In the genomic region with DNA sequence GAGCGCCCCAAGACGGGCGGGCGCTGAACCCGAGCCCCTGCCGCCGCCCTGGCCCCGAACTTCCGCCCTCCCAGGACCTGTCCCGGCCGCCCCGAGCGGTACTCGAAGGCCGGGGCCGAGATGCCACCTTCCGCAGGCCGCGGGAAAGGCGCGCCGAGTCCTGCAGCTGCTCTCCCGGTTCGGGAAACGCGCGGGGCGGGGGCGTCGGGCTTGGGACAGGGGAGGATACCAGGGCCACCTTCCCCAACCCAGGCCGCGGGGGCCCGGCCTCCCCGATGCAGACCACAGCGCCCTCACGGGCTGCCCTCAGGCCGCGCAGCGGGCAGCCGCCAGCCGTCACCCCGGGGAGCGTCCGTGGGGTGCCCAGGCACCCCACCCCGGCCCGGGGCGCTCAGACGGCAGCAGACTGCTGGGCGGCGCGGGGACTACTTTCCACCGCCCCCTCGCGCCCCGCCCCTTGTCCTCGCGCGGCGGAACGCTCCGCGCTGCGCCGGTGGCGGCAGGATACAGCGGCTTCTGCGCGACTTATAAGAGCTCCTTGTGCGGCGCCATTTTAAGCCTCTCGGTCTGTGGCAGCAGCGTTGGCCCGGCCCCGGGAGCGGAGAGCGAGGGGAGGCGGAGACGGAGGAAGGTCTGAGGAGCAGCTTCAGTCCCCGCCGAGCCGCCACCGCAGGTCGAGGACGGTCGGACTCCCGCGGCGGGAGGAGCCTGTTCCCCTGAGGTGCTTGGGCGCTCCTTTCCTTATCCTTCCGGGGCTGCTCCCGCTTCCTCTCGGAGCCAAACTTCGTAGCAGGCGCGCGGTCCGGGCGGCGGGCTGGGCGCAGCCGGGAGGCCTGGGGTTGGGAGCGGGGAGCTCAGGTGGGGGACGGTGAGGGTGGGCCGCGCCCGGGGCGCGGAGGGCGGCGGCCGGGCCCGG, we compare ENCODE assay signal across 1 cellular context.
TF ChIP-seq lines count a peak whose summit lies in the region.

A gene (plus strand): TSS at position 556 of the 916 bp plus-strand sequence. CDS start 24,564 bp downstream, outside the sequence.

TF ChIP-seq in K562, 482 proteins besides CTCF, POLR2A, EP300 and RAD21 (continued from another document and continues in another):
- TF ChIP-seq MTA2 (IDR thresholded peaks at IDR 0.05; ENCODE audit: low read depth) (0 out of 2 replicates have a peak, but pooled peaks have one; percentile 7), FOXP1 (CRISPR knock-in tag; IDR thresholded peaks at IDR 0.05) (peak; percentile 78; the same call in 1 of the 2 replicates), TCF3 (CRISPR knock-in tag; IDR thresholded peaks at IDR 0.05) (no peak), SMAD1 (IDR thresholded peaks at IDR 0.05; ENCODE audit: low read depth, low read length, partially characterized antibody) (peak; percentile 89), NR3C1 (CRISPR knock-in tag; IDR thresholded peaks at IDR 0.05) (peak; percentile 81; the same call in 1 of the 2 replicates), NFXL1 (CRISPR knock-in tag; IDR thresholded peaks at IDR 0.05) (no peak), TBP (optimal IDR thresholded peaks at IDR 0.05; ENCODE audit: low read depth, low read length) (peak; percentile 99), RBM17 (IDR thresholded peaks at IDR 0.05; ENCODE audit: borderline replicate concordance, low read depth, low read length) (no peak; the same call in 1 of the 2 replicates), SNRNP70 (optimal IDR thresholded peaks at IDR 0.05; ENCODE audit: low read depth, low read length) (no peak), MAZ (CRISPR knock-in tag; conservative IDR thresholded peaks at IDR 0.05 in 1 of 2, IDR thresholded peaks at IDR 0.05 in 1 of 2) (peak; percentile 99 to 100), CC2D1A (IDR thresholded peaks at IDR 0.05) (no peak), ESRRB (CRISPR knock-in tag; IDR thresholded peaks at IDR 0.05; ENCODE audit: borderline replicate concordance) (peak; percentile 64; the same call in 1 of the 2 replicates), PHF8 (IDR thresholded peaks at IDR 0.05; ENCODE audit: borderline replicate concordance, low read length) (peak; percentile 99), KAT2B (IDR thresholded peaks at IDR 0.05; ENCODE audit: low read depth, low read length) (no peak), HOXB6 (CRISPR knock-in tag; IDR thresholded peaks at IDR 0.05; ENCODE audit: borderline replicate concordance) (no peak), MEF2D (tag; conservative IDR thresholded peaks at IDR 0.05; ENCODE audit: low read depth) (no peak), XRCC5 (IDR thresholded peaks at IDR 0.05; ENCODE audit: low read depth, low read length) (peak; percentile 99), BMI1 (IDR thresholded peaks at IDR 0.05; ENCODE audit: low read length) (peak; percentile 73), ESRRA (IDR thresholded peaks at IDR 0.05; ENCODE audit: borderline replicate concordance, low read depth) (peak; percentile 73), MTA3 (IDR thresholded peaks at IDR 0.05; ENCODE audit: borderline replicate concordance) (peak; percentile 99), DNMT1 (IDR thresholded peaks at IDR 0.05) (no peak), U2AF2 (optimal IDR thresholded peaks at IDR 0.05; ENCODE audit: low read depth, low read length) (no peak), ARID1B (IDR thresholded peaks at IDR 0.05) (peak; percentile 59; the same call in 1 of the 2 replicates)
- TF ChIP-seq, protein P1, sequence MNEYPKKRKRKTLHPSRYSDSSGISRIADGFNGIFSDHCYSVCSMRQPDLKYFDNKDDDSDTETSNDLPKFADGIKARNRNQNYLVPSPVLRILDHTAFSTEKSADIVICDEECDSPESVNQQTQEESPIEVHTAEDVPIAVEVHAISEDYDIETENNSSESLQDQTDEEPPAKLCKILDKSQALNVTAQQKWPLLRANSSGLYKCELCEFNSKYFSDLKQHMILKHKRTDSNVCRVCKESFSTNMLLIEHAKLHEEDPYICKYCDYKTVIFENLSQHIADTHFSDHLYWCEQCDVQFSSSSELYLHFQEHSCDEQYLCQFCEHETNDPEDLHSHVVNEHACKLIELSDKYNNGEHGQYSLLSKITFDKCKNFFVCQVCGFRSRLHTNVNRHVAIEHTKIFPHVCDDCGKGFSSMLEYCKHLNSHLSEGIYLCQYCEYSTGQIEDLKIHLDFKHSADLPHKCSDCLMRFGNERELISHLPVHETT (CRISPR knock-in tag; conservative IDR thresholded peaks at IDR 0.05 in 1 of 2, IDR thresholded peaks at IDR 0.05 in 1 of 2) = peak in 1 of 2 experiments; percentile 88; a peak in 2 of 4 replicates
- TF ChIP-seq, protein P2, sequence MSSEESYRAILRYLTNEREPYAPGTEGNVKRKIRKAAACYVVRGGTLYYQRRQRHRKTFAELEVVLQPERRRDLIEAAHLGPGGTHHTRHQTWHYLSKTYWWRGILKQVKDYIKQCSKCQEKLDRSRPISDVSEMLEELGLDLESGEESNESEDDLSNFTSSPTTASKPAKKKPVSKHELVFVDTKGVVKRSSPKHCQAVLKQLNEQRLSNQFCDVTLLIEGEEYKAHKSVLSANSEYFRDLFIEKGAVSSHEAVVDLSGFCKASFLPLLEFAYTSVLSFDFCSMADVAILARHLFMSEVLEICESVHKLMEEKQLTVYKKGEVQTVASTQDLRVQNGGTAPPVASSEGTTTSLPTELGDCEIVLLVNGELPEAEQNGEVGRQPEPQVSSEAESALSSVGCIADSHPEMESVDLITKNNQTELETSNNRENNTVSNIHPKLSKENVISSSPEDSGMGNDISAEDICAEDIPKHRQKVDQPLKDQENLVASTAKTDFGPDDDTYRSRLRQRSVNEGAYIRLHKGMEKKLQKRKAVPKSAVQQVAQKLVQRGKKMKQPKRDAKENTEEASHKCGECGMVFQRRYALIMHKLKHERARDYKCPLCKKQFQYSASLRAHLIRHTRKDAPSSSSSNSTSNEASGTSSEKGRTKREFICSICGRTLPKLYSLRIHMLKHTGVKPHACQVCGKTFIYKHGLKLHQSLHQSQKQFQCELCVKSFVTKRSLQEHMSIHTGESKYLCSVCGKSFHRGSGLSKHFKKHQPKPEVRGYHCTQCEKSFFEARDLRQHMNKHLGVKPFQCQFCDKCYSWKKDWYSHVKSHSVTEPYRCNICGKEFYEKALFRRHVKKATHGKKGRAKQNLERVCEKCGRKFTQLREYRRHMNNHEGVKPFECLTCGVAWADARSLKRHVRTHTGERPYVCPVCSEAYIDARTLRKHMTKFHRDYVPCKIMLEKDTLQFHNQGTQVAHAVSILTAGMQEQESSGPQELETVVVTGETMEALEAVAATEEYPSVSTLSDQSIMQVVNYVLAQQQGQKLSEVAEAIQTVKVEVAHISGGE (CRISPR knock-in tag; IDR thresholded peaks at IDR 0.05) = peak in 2 of 3 experiments; percentile 10 to 47; a peak in 3 of 6 replicates
- TF ChIP-seq, protein P3, sequence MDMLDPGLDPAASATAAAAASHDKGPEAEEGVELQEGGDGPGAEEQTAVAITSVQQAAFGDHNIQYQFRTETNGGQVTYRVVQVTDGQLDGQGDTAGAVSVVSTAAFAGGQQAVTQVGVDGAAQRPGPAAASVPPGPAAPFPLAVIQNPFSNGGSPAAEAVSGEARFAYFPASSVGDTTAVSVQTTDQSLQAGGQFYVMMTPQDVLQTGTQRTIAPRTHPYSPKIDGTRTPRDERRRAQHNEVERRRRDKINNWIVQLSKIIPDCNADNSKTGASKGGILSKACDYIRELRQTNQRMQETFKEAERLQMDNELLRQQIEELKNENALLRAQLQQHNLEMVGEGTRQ (CRISPR knock-in tag; IDR thresholded peaks at IDR 0.05) = peak; percentile 11; the same call in 1 of the 2 replicates
- TF ChIP-seq, protein P4, sequence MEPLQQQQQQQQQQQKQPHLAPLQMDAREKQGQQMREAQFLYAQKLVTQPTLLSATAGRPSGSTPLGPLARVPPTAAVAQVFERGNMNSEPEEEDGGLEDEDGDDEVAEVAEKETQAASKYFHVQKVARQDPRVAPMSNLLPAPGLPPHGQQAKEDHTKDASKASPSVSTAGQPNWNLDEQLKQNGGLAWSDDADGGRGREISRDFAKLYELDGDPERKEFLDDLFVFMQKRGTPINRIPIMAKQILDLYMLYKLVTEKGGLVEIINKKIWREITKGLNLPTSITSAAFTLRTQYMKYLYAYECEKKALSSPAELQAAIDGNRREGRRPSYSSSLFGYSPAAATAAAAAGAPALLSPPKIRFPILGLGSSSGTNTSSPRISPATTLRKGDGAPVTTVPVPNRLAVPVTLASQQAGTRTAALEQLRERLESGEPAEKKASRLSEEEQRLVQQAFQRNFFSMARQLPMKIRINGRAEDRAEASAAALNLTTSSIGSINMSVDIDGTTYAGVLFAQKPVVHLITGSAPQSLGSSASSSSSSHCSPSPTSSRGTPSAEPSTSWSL (CRISPR knock-in tag; IDR thresholded peaks at IDR 0.05; ENCODE audit: borderline replicate concordance) = no peak
- TF ChIP-seq, protein P5, sequence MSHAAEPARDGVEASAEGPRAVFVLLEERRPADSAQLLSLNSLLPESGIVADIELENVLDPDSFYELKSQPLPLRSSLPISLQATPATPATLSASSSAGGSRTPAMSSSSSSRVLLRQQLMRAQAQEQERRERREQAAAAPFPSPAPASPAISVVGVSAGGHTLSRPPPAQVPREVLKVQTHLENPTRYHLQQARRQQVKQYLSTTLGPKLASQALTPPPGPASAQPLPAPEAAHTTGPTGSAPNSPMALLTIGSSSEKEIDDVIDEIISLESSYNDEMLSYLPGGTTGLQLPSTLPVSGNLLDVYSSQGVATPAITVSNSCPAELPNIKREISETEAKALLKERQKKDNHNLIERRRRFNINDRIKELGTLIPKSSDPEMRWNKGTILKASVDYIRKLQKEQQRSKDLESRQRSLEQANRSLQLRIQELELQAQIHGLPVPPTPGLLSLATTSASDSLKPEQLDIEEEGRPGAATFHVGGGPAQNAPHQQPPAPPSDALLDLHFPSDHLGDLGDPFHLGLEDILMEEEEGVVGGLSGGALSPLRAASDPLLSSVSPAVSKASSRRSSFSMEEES (CRISPR knock-in tag; IDR thresholded peaks at IDR 0.05) = no peak
- TF ChIP-seq, protein P6, sequence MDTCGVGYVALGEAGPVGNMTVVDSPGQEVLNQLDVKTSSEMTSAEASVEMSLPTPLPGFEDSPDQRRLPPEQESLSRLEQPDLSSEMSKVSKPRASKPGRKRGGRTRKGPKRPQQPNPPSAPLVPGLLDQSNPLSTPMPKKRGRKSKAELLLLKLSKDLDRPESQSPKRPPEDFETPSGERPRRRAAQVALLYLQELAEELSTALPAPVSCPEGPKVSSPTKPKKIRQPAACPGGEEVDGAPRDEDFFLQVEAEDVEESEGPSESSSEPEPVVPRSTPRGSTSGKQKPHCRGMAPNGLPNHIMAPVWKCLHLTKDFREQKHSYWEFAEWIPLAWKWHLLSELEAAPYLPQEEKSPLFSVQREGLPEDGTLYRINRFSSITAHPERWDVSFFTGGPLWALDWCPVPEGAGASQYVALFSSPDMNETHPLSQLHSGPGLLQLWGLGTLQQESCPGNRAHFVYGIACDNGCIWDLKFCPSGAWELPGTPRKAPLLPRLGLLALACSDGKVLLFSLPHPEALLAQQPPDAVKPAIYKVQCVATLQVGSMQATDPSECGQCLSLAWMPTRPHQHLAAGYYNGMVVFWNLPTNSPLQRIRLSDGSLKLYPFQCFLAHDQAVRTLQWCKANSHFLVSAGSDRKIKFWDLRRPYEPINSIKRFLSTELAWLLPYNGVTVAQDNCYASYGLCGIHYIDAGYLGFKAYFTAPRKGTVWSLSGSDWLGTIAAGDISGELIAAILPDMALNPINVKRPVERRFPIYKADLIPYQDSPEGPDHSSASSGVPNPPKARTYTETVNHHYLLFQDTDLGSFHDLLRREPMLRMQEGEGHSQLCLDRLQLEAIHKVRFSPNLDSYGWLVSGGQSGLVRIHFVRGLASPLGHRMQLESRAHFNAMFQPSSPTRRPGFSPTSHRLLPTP (IDR thresholded peaks at IDR 0.05; ENCODE audit: borderline replicate concordance, extremely low read depth, insufficient read length) = no peak
- TF ChIP-seq, protein P7, sequence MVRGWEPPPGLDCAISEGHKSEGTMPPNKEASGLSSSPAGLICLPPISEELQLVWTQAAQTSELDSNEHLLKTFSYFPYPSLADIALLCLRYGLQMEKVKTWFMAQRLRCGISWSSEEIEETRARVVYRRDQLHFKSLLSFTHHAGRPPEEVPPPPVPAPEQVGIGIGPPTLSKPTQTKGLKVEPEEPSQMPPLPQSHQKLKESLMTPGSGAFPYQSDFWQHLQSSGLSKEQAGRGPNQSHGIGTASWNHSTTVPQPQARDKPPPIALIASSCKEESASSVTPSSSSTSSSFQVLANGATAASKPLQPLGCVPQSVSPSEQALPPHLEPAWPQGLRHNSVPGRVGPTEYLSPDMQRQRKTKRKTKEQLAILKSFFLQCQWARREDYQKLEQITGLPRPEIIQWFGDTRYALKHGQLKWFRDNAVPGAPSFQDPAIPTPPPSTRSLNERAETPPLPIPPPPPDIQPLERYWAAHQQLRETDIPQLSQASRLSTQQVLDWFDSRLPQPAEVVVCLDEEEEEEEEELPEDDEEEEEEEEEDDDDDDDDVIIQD (CRISPR knock-in tag; IDR thresholded peaks at IDR 0.05) = no peak
- TF ChIP-seq, protein P8, sequence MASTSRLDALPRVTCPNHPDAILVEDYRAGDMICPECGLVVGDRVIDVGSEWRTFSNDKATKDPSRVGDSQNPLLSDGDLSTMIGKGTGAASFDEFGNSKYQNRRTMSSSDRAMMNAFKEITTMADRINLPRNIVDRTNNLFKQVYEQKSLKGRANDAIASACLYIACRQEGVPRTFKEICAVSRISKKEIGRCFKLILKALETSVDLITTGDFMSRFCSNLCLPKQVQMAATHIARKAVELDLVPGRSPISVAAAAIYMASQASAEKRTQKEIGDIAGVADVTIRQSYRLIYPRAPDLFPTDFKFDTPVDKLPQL (IDR thresholded peaks at IDR 0.05; ENCODE audit: extremely low read depth, insufficient read length) = peak; percentile 77
- TF ChIP-seq, protein P9, sequence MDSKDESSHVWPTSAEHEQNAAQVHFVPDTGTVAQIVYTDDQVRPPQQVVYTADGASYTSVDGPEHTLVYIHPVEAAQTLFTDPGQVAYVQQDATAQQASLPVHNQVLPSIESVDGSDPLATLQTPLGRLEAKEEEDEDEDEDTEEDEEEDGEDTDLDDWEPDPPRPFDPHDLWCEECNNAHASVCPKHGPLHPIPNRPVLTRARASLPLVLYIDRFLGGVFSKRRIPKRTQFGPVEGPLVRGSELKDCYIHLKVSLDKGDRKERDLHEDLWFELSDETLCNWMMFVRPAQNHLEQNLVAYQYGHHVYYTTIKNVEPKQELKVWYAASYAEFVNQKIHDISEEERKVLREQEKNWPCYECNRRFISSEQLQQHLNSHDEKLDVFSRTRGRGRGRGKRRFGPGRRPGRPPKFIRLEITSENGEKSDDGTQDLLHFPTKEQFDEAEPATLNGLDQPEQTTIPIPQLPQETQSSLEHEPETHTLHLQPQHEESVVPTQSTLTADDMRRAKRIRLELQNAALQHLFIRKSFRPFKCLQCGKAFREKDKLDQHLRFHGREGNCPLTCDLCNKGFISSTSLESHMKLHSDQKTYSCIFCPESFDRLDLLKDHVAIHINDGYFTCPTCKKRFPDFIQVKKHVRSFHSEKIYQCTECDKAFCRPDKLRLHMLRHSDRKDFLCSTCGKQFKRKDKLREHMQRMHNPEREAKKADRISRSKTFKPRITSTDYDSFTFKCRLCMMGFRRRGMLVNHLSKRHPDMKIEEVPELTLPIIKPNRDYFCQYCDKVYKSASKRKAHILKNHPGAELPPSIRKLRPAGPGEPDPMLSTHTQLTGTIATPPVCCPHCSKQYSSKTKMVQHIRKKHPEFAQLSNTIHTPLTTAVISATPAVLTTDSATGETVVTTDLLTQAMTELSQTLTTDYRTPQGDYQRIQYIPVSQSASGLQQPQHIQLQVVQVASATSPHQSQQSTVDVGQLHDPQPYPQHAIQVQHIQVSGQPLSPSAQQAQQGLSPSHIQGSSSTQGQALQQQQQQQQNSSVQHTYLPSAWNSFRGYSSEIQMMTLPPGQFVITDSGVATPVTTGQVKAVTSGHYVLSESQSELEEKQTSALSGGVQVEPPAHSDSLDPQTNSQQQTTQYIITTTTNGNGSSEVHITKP (IDR thresholded peaks at IDR 0.05; ENCODE audit: partially characterized antibody) = no peak
